25 cellular contexts compared by ENCODE assay signal in genomic region chr9:114991861-114992260, GRCh38.
DNase-seq lines count a peak whose midpoint lies in the region; ATAC-seq and TF ChIP-seq lines count a peak whose summit lies in the region.
"Had no signal": no experiment of that assay in that cellular context is flagged by ENCODE, and none has a peak within 500 bp of the region (broad histone marks: within the 10 kb centered on the region; RNA-seq: fewer than 3 reads in every experiment).

No MANE protein-coding gene starts in this region.

- no peaks in the 10 kb centered on the region for H3K9me3 Mint-ChIP-seq in activated CD4-positive, alpha-beta T cell treated with anti-CD3 and anti-CD28 coated beads for 36 hours (ENCODE audit: low read depth)
- H3K9me3 Mint-ChIP-seq: GM23338, H9, HFFc6 had no signal

- H3K79me1 ChIP-seq in trophoblast cell (ENCODE audit: low read length): peaks cover 2% of the 10 kb centered on the region

- no peak overlapping the region for H3K9ac ChIP-seq in trophoblast cell (ENCODE audit: low read length)

- intact Hi-C loops in activated CD4-positive, alpha-beta T cell treated with anti-CD3 and anti-CD28 coated beads for 36 hours (cut with DNase I, micrococcal nuclease): no loop called here

- H3K79me2 ChIP-seq in trophoblast cell (ENCODE audit: control insufficient read depth, insufficient read depth, low read length, poor library complexity): no peaks in the 10 kb centered on the region

- DNase-seq in activated CD4-positive, alpha-beta T cell treated with anti-CD3 and anti-CD28 coated beads for 36 hours: no peak
- no peak for DNase-seq in activated CD4-positive, alpha-beta T cell treated with anti-CD3 and anti-CD28 coated beads for 48 hours
- DNase-seq in NB4 (ENCODE audit: low read depth) (peak; percentile 69), trophoblast cell (no peak), SHP77 (lab: John Stamatoyannopoulos, UW) (no peak)
- DNase-seq: 8988T, ACHN, BE2C, H9, HFFc6, MG63, NCI-H1048, NCI-H1417, NCI-H1694, NCI-H2029 treated with DMSO at 0.1 percent for 48 hours, NCI-H2171, NCI-H226, NCI-H510A, NCI-H69, Right ventricle myocardium superior, RPMI8226 had no signal

- no peaks in the 10 kb centered on the region for H3K27me3 Mint-ChIP-seq in activated CD4-positive, alpha-beta T cell treated with anti-CD3 and anti-CD28 coated beads for 36 hours

- no peak overlapping the region for H4K12ac ChIP-seq in trophoblast cell (ENCODE audit: low read depth, low read length)

- TF ChIP-seq POLR2A in NB4 (IDR thresholded peaks at IDR 0.05; ENCODE audit: extremely low read depth, insufficient read length): no peak

- H3K18ac ChIP-seq in trophoblast cell (ENCODE audit: low read length): no peak overlapping the region

- no peak overlapping the region for H2AK5ac ChIP-seq in trophoblast cell (ENCODE audit: low read length)

- no peak overlapping the region for H3K4ac ChIP-seq in trophoblast cell (ENCODE audit: low read depth, low read length)

- no CpG with 5 or more reads among the region's 7 CpGs for WGBS in trophoblast cell (ENCODE audit: extremely low coverage, insufficient coverage, insufficient read length)

- no peak overlapping the region for H3K14ac ChIP-seq in trophoblast cell (ENCODE audit: low read length)

- peaks cover 5% of the 10 kb centered on the region for H3K9me3 ChIP-seq in trophoblast cell (ENCODE audit: insufficient read depth, low read depth, low read length)
- H3K9me3 ChIP-seq: BE2C, MG63 had no signal

- H4K8ac ChIP-seq in trophoblast cell (ENCODE audit: low read depth, low read length): no peak overlapping the region

- no peak overlapping the region for H4K91ac ChIP-seq in trophoblast cell (ENCODE audit: low read depth, low read length)

- peak overlapping the region; percentile 73 for H2BK12ac ChIP-seq in trophoblast cell (ENCODE audit: low read length)

- peak overlapping the region; percentile 55 for H3K27ac Mint-ChIP-seq in activated CD4-positive, alpha-beta T cell treated with anti-CD3 and anti-CD28 coated beads for 36 hours
- H3K27ac Mint-ChIP-seq: GM23338, H9, HFFc6 had no signal

- no peak for TF ChIP-seq CTCF in NB4 (IDR thresholded peaks at IDR 0.05; ENCODE audit: low read depth, low read length)
- TF ChIP-seq CTCF in VCaP (conservative IDR thresholded peaks at IDR 0.05): no peak

- ATAC-seq in activated CD4-positive, alpha-beta T cell treated with anti-CD3 and anti-CD28 coated beads for 36 hours: no peak
- no peak for ATAC-seq in GM18498 (IDR thresholded peaks at IDR 0.05; ENCODE audit: unreplicated experiment)
- ATAC-seq: GM23338, K562 had no signal

- H3K4me3 ChIP-seq in NB4 (ENCODE audit: low read depth, low read length) (no peak overlapping the region), trophoblast cell (ENCODE audit: low read depth, low read length) (no peak overlapping the region)
- H3K4me3 ChIP-seq: GM23338, K562, MG63 had no signal

- H3K4me3 Mint-ChIP-seq in activated CD4-positive, alpha-beta T cell treated with anti-CD3 and anti-CD28 coated beads for 36 hours: no peak overlapping the region
- H3K4me3 Mint-ChIP-seq: GM23338, H9, HFFc6 had no signal

- peak overlapping the region; percentile 31 for H2BK120ac ChIP-seq in trophoblast cell (ENCODE audit: insufficient read depth, low read length, poor library complexity)

- no peak overlapping the region for H2AFZ ChIP-seq in trophoblast cell (ENCODE audit: insufficient read depth, low read length, poor library complexity)
- H2AFZ ChIP-seq: GM23338 had no signal

- peak overlapping the region; percentile 13; the same call in 1 of the 2 replicates for H3K27ac ChIP-seq in VCaP
- no peak overlapping the region for H3K27ac ChIP-seq in trophoblast cell (ENCODE audit: low read depth, low read length)

- CTCF ChIA-PET in activated CD4-positive, alpha-beta T cell treated with anti-CD3 and anti-CD28 coated beads for 36 hours (lab: Charles Lee): interaction anchor here (0.6 to 3.6 kb wide), 4 partner anchors 9 to 60 kb away, joined by 3 to 18 read pairs (median 8); no protein-coding TSS in a partner anchor

- H3K36me3 ChIP-seq in trophoblast cell (ENCODE audit: control insufficient read depth in 1 of 2, insufficient read depth in 2 of 2, low read length in 2 of 2): no peaks in the 10 kb centered on the region
- H3K36me3 ChIP-seq: BE2C, MG63 had no signal

- H3K4me2 ChIP-seq in trophoblast cell (ENCODE audit: low read length): no peak overlapping the region
- H3K4me2 ChIP-seq: GM23338 had no signal

- POLR2A ChIA-PET in activated CD4-positive, alpha-beta T cell treated with anti-CD3 and anti-CD28 coated beads for 36 hours (lab: Charles Lee): interaction anchor here (0.6 to 1.0 kb wide), 2 partner anchors 15 to 74 kb away, joined by 3 read pairs; no protein-coding TSS in a partner anchor

- no peak overlapping the region for H2BK5ac ChIP-seq in trophoblast cell (ENCODE audit: low read depth, low read length, poor library complexity)

- H3K36me3 Mint-ChIP-seq in activated CD4-positive, alpha-beta T cell treated with anti-CD3 and anti-CD28 coated beads for 36 hours (ENCODE audit: low read depth): no peaks in the 10 kb centered on the region

- no peaks in the 10 kb centered on the region for H3K27me3 ChIP-seq in trophoblast cell (ENCODE audit: insufficient read depth, low read length)
- H3K27me3 ChIP-seq: BE2C, MG63 had no signal

- H3K23ac ChIP-seq in trophoblast cell (ENCODE audit: low read length): no peak overlapping the region

- H3K4me1 ChIP-seq in trophoblast cell (ENCODE audit: control insufficient read depth in 1 of 2, insufficient read depth in 2 of 2, low read length in 2 of 2): peaks cover 6 to 8% of the 10 kb centered on the region in 2 experiments
- H3K4me1 ChIP-seq: BE2C had no signal

- H3K4me1 Mint-ChIP-seq in activated CD4-positive, alpha-beta T cell treated with anti-CD3 and anti-CD28 coated beads for 36 hours: peaks cover 91% of the 10 kb centered on the region
- H3K4me1 Mint-ChIP-seq: GM23338 had no signal
